Comparison of ENCODE assay signal across 30 cellular contexts in the genomic region with DNA sequence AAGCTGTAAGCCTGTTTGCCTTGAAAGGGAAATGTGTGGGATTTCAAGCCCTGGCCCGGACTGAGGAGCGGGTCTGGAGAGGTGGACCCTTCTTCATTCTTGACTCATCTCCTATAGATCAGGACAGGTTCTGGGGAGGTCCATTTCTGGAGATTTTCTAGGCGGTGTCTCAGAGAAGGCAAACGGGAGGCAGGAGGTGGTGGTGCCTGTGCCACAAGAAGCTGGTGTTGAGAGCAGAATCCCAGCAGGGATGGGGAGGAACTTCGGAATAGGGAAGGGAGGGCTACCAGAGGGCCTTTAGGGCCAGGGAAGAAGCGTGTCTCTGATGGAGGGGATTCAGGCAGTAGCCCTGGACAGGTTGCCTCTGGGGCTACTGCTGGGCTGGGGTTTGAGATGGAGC.
"Had no signal": no experiment of that assay in that cellular context is flagged by ENCODE, and none has a peak within 500 bp of the region (broad histone marks: within the 10 kb centered on the region; RNA-seq: fewer than 3 reads in every experiment).

No MANE protein-coding gene starts in this region.

- ATAC-seq: activated CD4-positive, CD25-positive, alpha-beta regulatory T cell treated with anti-CD3 and anti-CD28 coated beads, Interleukin-2, amount 50 U/mL, for 24 hours; psoas muscle had no signal

- H3K27me3 Mint-ChIP-seq: activated naive CD8-positive, alpha-beta T cell treated with anti-CD3 and anti-CD28 coated beads for 36 hours had no signal

- H3K9me3 Mint-ChIP-seq: activated naive CD4-positive, alpha-beta T cell treated with anti-CD3 and anti-CD28 coated beads for 36 hours; activated naive CD8-positive, alpha-beta T cell treated with anti-CD3 and anti-CD28 coated beads for 36 hours; activated T-helper 1 cell treated with anti-CD3 and anti-CD28 coated beads, Interleukin-12 subunit alpha, Interleukin-12 subunit beta, Interleukin-2, Interleukin-4 antibody, amounts not matched to agents 30 ng/mL and 10 ng/mL and 1 ng/mL, durations not matched to agents 14 hours and 24 hours and 36 hours; nephron; T-helper 1 cell treated with Interleukin-12 subunit alpha and Interleukin-12 subunit beta and Interleukin-4 antibody, amounts not matched to agents 30 μg/mL and 1 μg/mL, for 36 hours had no signal

- H2AFZ ChIP-seq: parathyroid adenoma had no signal

- H3K9me3 ChIP-seq: ascending aorta, esophagus squamous epithelium, left ventricle myocardium inferior, psoas muscle, suprapubic skin, tibial artery had no signal

- H3K9ac ChIP-seq: parathyroid adenoma had no signal

- H3K4me1 ChIP-seq: ascending aorta, parathyroid adenoma, psoas muscle, suprapubic skin had no signal

- H3K36me3 Mint-ChIP-seq: activated naive CD8-positive, alpha-beta T cell treated with anti-CD3 and anti-CD28 coated beads for 36 hours had no signal

- H3K4me3 Mint-ChIP-seq: activated naive CD4-positive, alpha-beta T cell treated with anti-CD3 and anti-CD28 coated beads for 36 hours; activated naive CD8-positive, alpha-beta T cell treated with anti-CD3 and anti-CD28 coated beads for 36 hours; activated T-helper 1 cell treated with anti-CD3 and anti-CD28 coated beads, Interleukin-12 subunit alpha, Interleukin-12 subunit beta, Interleukin-2, Interleukin-4 antibody, amounts not matched to agents 30 ng/mL and 10 ng/mL and 1 ng/mL, durations not matched to agents 14 hours and 24 hours and 36 hours; nephron; T-helper 1 cell treated with Interleukin-12 subunit alpha and Interleukin-12 subunit beta and Interleukin-4 antibody, amounts not matched to agents 30 μg/mL and 1 μg/mL, for 36 hours had no signal

- H3K27ac Mint-ChIP-seq: activated naive CD4-positive, alpha-beta T cell treated with anti-CD3 and anti-CD28 coated beads for 36 hours; activated naive CD8-positive, alpha-beta T cell treated with anti-CD3 and anti-CD28 coated beads for 36 hours; activated T-helper 1 cell treated with anti-CD3 and anti-CD28 coated beads, Interleukin-12 subunit alpha, Interleukin-12 subunit beta, Interleukin-2, Interleukin-4 antibody, amounts not matched to agents 30 ng/mL and 10 ng/mL and 1 ng/mL, durations not matched to agents 14 hours and 24 hours and 36 hours; nephron; T-helper 1 cell treated with Interleukin-12 subunit alpha and Interleukin-12 subunit beta and Interleukin-4 antibody, amounts not matched to agents 30 μg/mL and 1 μg/mL, for 36 hours had no signal

- H3K4me3 ChIP-seq: ascending aorta, esophagus squamous epithelium, left ventricle myocardium inferior, lung, psoas muscle, suprapubic skin, tibial artery had no signal

- H3K27ac ChIP-seq: ascending aorta, brain microvascular endothelial cell, esophagus squamous epithelium, left ventricle myocardium inferior, parathyroid adenoma, psoas muscle, suprapubic skin, tibial artery, WERI-Rb-1 had no signal

- H3K4me1 Mint-ChIP-seq: activated naive CD8-positive, alpha-beta T cell treated with anti-CD3 and anti-CD28 coated beads for 36 hours had no signal

- DNase-seq: activated CD4-positive, alpha-beta T cell treated with anti-CD3 and anti-CD28 coated beads for 48 hours; activated CD4-positive, alpha-beta T cell treated with anti-CD3 and anti-CD28 coated beads, Interleukin-2, amount 50 U/mL, for 48 hours; activated CD8-positive, alpha-beta memory T cell treated with anti-CD3 and anti-CD28 coated beads for 24 hours; activated effector memory CD4-positive, alpha-beta T cell treated with anti-CD3 and anti-CD28 coated beads, Interleukin-2, amount 50 U/mL, for 16 hours; activated naive CD4-positive, alpha-beta T cell treated with anti-CD3 and anti-CD28 coated beads for 36 hours; activated naive CD8-positive, alpha-beta T cell treated with anti-CD3 and anti-CD28 coated beads for 36 hours; activated T-cell treated with anti-CD3 and anti-CD28 coated beads, Interleukin-2, amount 50 U/mL, for 1 hour; brain microvascular endothelial cell; central memory CD4-positive, alpha-beta T cell; dermis blood vessel endothelial cell; effector CD4-positive, alpha-beta T cell; esophagus squamous epithelium; foreskin melanocyte; left ventricle myocardium inferior; nucleus accumbens; psoas muscle; stimulated activated CD4-positive, alpha-beta T cell treated with anti-CD3 and anti-CD28 coated beads, Interleukin-15, amount 100 ng/mL, for 24 hours; stimulated activated CD4-positive, alpha-beta T cell treated with anti-CD3 and anti-CD28 coated beads, Interleukin-2, amount 100 ng/mL, for 24 hours; stimulated activated naive CD4-positive, alpha-beta T cell; T-helper 9 cell; WERI-Rb-1 had no signal

- H3K27me3 ChIP-seq: ascending aorta, brain microvascular endothelial cell, esophagus squamous epithelium, suprapubic skin, tibial artery had no signal
